ENCODE assay signal across 8 cellular contexts in genomic region chr7:73342645-73343044, GRCh38. TPM values are rescaled to one million over a fixed set of nuclear protein-coding genes. Genes with fewer than 3 reads are reported as not detected.
DNase-seq lines count a peak whose midpoint lies in the region; ATAC-seq, FAIRE-seq and TF ChIP-seq lines count a peak whose summit lies in the region.
"Had no signal": no experiment of that assay in that cellular context is flagged by ENCODE, and none has a peak within 500 bp of the region (broad histone marks: within the 10 kb centered on the region; RNA-seq: fewer than 3 reads in every experiment).

No MANE protein-coding gene starts in this region.

- POLR2A ChIA-PET in naive thymus-derived CD8-positive, alpha-beta T cell (lab: Charles Lee) = no interaction called here

- no peak overlapping the region for H3K4me3 Mint-ChIP-seq in naive thymus-derived CD8-positive, alpha-beta T cell

- no peaks in the 10 kb centered on the region for H3K4me1 Mint-ChIP-seq in naive thymus-derived CD8-positive, alpha-beta T cell

- H3K9ac ChIP-seq in kidney (ENCODE audit: low read length in 2 of 2) = peak overlapping the region in 1 of 2 donors; percentile 46

- no peak overlapping the region for H3K27ac Mint-ChIP-seq in naive thymus-derived CD8-positive, alpha-beta T cell

- peaks cover 0 to 8% (median 3%) of the 10 kb centered on the region in 5 donors for H3K27me3 Mint-ChIP-seq in naive thymus-derived CD8-positive, alpha-beta T cell

- DNase-seq in HuH-7 (ENCODE audit: low spot score) = peak; percentile 92
- DNase-seq in amniotic epithelial cell (ENCODE audit: low read depth) = peak; percentile 42
- DNase-seq in kidney = no peak
- no peak for DNase-seq in tibial artery
- DNase-seq in naive thymus-derived CD8-positive, alpha-beta T cell = no peak

- no peaks in the 10 kb centered on the region for H3K36me3 Mint-ChIP-seq in naive thymus-derived CD8-positive, alpha-beta T cell

- TF ChIP-seq CTCF in kidney (IDR thresholded peaks at IDR 0.05; ENCODE audit: borderline replicate concordance, extremely low read depth, insufficient read depth) = peak; percentile 47
- TF ChIP-seq CTCF in tibial artery (IDR thresholded peaks at IDR 0.05) = peak; percentile 33 to 47

- peaks cover 0 to 5% of the 10 kb centered on the region in 2 donors for H3K4me1 ChIP-seq in kidney (ENCODE audit: control insufficient read depth in 1 of 2, insufficient read depth in 1 of 2, low read depth in 1 of 2, low read length in 2 of 2)
- H3K4me1 ChIP-seq in tibial artery = peaks cover 0 to 5% (median 2%) of the 10 kb centered on the region in 4 donors

- H3K27me3 ChIP-seq in tibial artery = peaks cover 0 to 8% of the 10 kb centered on the region in 2 donors

- H3K4me3 ChIP-seq in kidney (ENCODE audit: low read length in 2 of 2) = peak overlapping the region in 1 of 2 donors; percentile 41
- peak overlapping the region in 1 of 2 donors; percentile 13 for H3K4me3 ChIP-seq in tibial artery

- H3K27ac ChIP-seq in kidney (ENCODE audit: low read depth in 2 of 2, low read length in 2 of 2) (no peak overlapping the region), tibial artery (no peak overlapping the region)
- H3K27ac ChIP-seq: epithelial cell of prostate had no signal

- ATAC-seq in GM21528 (IDR thresholded peaks at IDR 0.05; ENCODE audit: low FRiP score, unreplicated experiment) (no peak), GM18519 (IDR thresholded peaks at IDR 0.05; ENCODE audit: low FRiP score, unreplicated experiment) (no peak)
- no peak for ATAC-seq in naive thymus-derived CD8-positive, alpha-beta T cell

- H3K9me3 Mint-ChIP-seq in naive thymus-derived CD8-positive, alpha-beta T cell = no peaks in the 10 kb centered on the region

- H3K9me3 ChIP-seq in kidney (ENCODE audit: control insufficient read depth in 1 of 2, low read length in 2 of 2) = no peaks in the 10 kb centered on the region
- no peaks in the 10 kb centered on the region for H3K9me3 ChIP-seq in tibial artery

- no peaks in the 10 kb centered on the region for H3K36me3 ChIP-seq in kidney (ENCODE audit: control insufficient read depth in 1 of 2, insufficient read depth in 2 of 2, low read length in 2 of 2)
- no peaks in the 10 kb centered on the region for H3K36me3 ChIP-seq in tibial artery

- FAIRE-seq in kidney (lab: Jason Lieb, UNC) = no peak

- intact Hi-C loops in kidney (cut with DNase I) (no loop called here), tibial artery (cut with DNase I; ENCODE audit: low total_unique reads) (loop anchor here (10.0 kb wide), 1 partner anchor 92 kb away; the partner anchor contains the start of gene FZD9)

RNA-seq across cellular contexts. Expression of gene FKBP6, which starts 14.7 kb away (rescaled TPM):
- 0.13 TPM for total RNA-seq in kidney
- not detected for polyA plus RNA-seq in kidney (ENCODE audit: insufficient read depth, low read depth, low replicate concordance)
- not detected for total RNA-seq in naive thymus-derived CD8-positive, alpha-beta T cell
- not detected for polyA plus RNA-seq in naive thymus-derived CD8-positive, alpha-beta T cell

RNA-seq across cellular contexts. Expression of gene TRIM50, which starts 14.8 kb away (rescaled TPM):
- 0.19 TPM for total RNA-seq in kidney
- 14.0 TPM for polyA plus RNA-seq in kidney (ENCODE audit: insufficient read depth, low read depth, low replicate concordance)
- under 1 TPM in 1 of 2 experiments, not detected in 1; 0.25 TPM for total RNA-seq in naive thymus-derived CD8-positive, alpha-beta T cell
- polyA plus RNA-seq in naive thymus-derived CD8-positive, alpha-beta T cell = not detected

RNA-seq across cellular contexts. Expression of gene NSUN5, which starts 34.0 kb away (rescaled TPM):
- total RNA-seq in kidney = 25.8 TPM
- 24.2 TPM for polyA plus RNA-seq in kidney (ENCODE audit: insufficient read depth, low read depth, low replicate concordance)
- total RNA-seq in naive thymus-derived CD8-positive, alpha-beta T cell = 10 to 100 TPM; 69.8 to 76.1 TPM
- polyA plus RNA-seq in naive thymus-derived CD8-positive, alpha-beta T cell = 10 to 100 TPM; 37.4 to 60.8 (median 53.2) TPM

Comparison
In these comparisons a context has a peak if more than half of its experiments do, and no peak if none do; other contexts are left out.
1. DNase-seq: peak in HuH-7 (single experiment) and amniotic epithelial cell (single experiment); none in kidney (single experiment), tibial artery (0 of 2) and naive thymus-derived CD8-positive, alpha-beta T cell (0 of 10).